13 cellular contexts compared by ENCODE assay signal in the genomic region with DNA sequence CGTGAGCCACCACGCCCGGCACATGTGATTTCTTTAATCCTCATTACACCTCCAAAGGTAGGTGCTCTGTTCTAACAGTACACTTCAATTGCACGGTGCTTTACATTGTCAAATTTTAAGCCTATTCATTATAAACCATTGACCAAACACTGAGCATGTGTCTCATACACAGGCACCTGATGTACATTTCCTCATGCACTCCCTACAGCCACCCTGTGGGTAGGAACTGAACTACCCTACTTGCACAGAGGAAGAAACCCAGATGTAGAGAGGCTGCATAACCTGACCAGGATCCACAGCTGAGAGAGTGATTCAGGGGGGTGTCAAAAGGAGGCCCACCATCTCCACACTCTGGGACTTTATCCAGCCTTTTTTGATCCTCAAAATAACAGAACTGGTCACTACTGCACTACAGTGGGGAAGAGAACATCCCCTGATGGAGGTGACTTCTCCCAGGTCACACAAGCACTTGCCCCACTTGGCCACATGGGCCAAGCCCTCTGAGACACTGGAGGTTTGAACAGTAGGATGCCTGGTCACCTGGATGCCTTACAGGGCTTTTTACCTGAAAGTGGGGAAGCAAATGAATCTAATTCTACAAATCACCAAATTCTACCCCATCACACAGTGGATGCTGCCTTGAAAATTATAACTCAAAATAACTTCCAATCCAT. TPM values are rescaled to one million over a fixed set of nuclear protein-coding genes. Genes with fewer than 3 reads are reported as not detected.
DNase-seq lines count a peak whose midpoint lies in the region; ATAC-seq and TF ChIP-seq lines count a peak whose summit lies in the region.
"Had no signal": no experiment of that assay in that cellular context is flagged by ENCODE, and none has a peak within 500 bp of the region (broad histone marks: within the 10 kb centered on the region; RNA-seq: fewer than 3 reads in every experiment).

No MANE protein-coding gene starts in this region.

- POLR2A ChIA-PET in CD8-positive, alpha-beta memory T cell (lab: Charles Lee) = no interaction called here

- no peaks in the 10 kb centered on the region for H3K36me3 ChIP-seq in CD8-positive, alpha-beta memory T cell (ENCODE audit: insufficient read depth, low read length)

- peak overlapping the region in 1 of 7 donors; percentile 37 for H3K4me3 Mint-ChIP-seq in CD8-positive, alpha-beta memory T cell
- H3K4me3 Mint-ChIP-seq: activated CD4-positive, alpha-beta memory T cell treated with anti-CD3 and anti-CD28 coated beads, Interleukin-2, amount 10 ng/mL, durations not matched to agents 7 days and 5 days; immature natural killer cell; nephron progenitor cell had no signal

- no peak for ATAC-seq in GM21723 (IDR thresholded peaks at IDR 0.05; ENCODE audit: unreplicated experiment)

- no peak overlapping the region for H3K4me3 ChIP-seq in HFF-Myc (replicated peaks; ENCODE audit: low read depth, low read length)
- H3K4me3 ChIP-seq in CD8-positive, alpha-beta memory T cell (ENCODE audit: low read length) = no peak overlapping the region

- CTCF ChIA-PET in CD8-positive, alpha-beta memory T cell (lab: Charles Lee) = no interaction called here

- H3K27ac ChIP-seq in CD8-positive, alpha-beta memory T cell (ENCODE audit: low read depth, low read length) = no peak overlapping the region
- H3K27ac ChIP-seq: RWPE1 had no signal

- peaks cover 38 to 68% of the 10 kb centered on the region in 2 donors for H3K27me3 Mint-ChIP-seq in CD8-positive, alpha-beta memory T cell

- peaks cover 0 to 3% (median 0%) of the 10 kb centered on the region in 3 donors for H3K36me3 Mint-ChIP-seq in CD8-positive, alpha-beta memory T cell
- H3K36me3 Mint-ChIP-seq: immature natural killer cell had no signal

- peaks cover 16% of the 10 kb centered on the region for H3K27me3 ChIP-seq in CD8-positive, alpha-beta memory T cell (ENCODE audit: insufficient read depth, low read length, poor library complexity, severe bottlenecking)

- peak; percentile 1 for DNase-seq in NCI-H1092 treated with DMSO at 0.1 percent for 48 hours (lab: John Stamatoyannopoulos, UW)
- DNase-seq in NCI-H1092 (lab: John Stamatoyannopoulos, UW) = no peak
- no peak for DNase-seq in HFF-Myc (ENCODE audit: extremely low read depth, low read depth)
- peak; percentile 68 for DNase-seq in SK-MEL-5 (ENCODE audit: low read depth, low spot score)
- DNase-seq in kidney tubule cell (ENCODE audit: low spot score) = peak; percentile 22
- DNase-seq in NCI-H2029 treated with DMSO at 0.1 percent for 48 hours (lab: John Stamatoyannopoulos, UW) = no peak
- DNase-seq in CD8-positive, alpha-beta memory T cell = no peak
- DNase-seq: activated CD4-positive, alpha-beta memory T cell treated with anti-CD3 and anti-CD28 coated beads, Interleukin-2, amount 10 ng/mL, durations not matched to agents 7 days and 5 days; immature natural killer cell; nephron progenitor cell; stimulated activated CD4-positive, alpha-beta T cell treated with anti-CD3 and anti-CD28 coated beads, Interleukin-4, amount 100 ng/mL, for 24 hours had no signal

- no peaks in the 10 kb centered on the region for H3K9me3 ChIP-seq in CD8-positive, alpha-beta memory T cell (ENCODE audit: low read length)

- H3K4me1 ChIP-seq in CD8-positive, alpha-beta memory T cell (ENCODE audit: insufficient read depth, low read length) = no peaks in the 10 kb centered on the region

- no peaks in the 10 kb centered on the region for H3K9me3 Mint-ChIP-seq in CD8-positive, alpha-beta memory T cell
- H3K9me3 Mint-ChIP-seq: activated CD4-positive, alpha-beta memory T cell treated with anti-CD3 and anti-CD28 coated beads, Interleukin-2, amount 10 ng/mL, durations not matched to agents 7 days and 5 days; nephron progenitor cell had no signal

- peak; percentile 12 for TF ChIP-seq CTCF in HFF-Myc (IDR thresholded peaks at IDR 0.05; ENCODE audit: low read depth, low read length, missing control alignments)

- H3K27ac Mint-ChIP-seq in CD8-positive, alpha-beta memory T cell = no peak overlapping the region
- H3K27ac Mint-ChIP-seq: activated CD4-positive, alpha-beta memory T cell treated with anti-CD3 and anti-CD28 coated beads, Interleukin-2, amount 10 ng/mL, durations not matched to agents 7 days and 5 days; immature natural killer cell; nephron progenitor cell had no signal

- in situ Hi-C loops in SK-MEL-5 (cut with HindIII; ENCODE audit: low pct_unique_long_range_greater_than_20kb, low sequenced_read_pairs) = no loop called here

- H3K4me1 Mint-ChIP-seq in CD8-positive, alpha-beta memory T cell = no peaks in the 10 kb centered on the region
- H3K4me1 Mint-ChIP-seq: activated CD4-positive, alpha-beta memory T cell treated with anti-CD3 and anti-CD28 coated beads, Interleukin-2, amount 10 ng/mL, durations not matched to agents 7 days and 5 days had no signal

RNA-seq across cellular contexts. Expression of a gene that starts 6.9 kb away (rescaled TPM):
- not detected in 2 replicates for total RNA-seq in SK-MEL-5 (2014; rRNA removed; shearing (Covaris generic))
- polyA plus RNA-seq in SK-MEL-5 (2015; cell fraction: cytosol; rRNA removed) = 0.15 TPM in 1 of 2 replicates, not detected in the other
- 0.27 TPM in 1 of 2 replicates, not detected in the other for polyA plus RNA-seq in SK-MEL-5 (2015; cell fraction: nucleus; rRNA removed)
- total RNA-seq in CD8-positive, alpha-beta memory T cell = not detected
- polyA plus RNA-seq in CD8-positive, alpha-beta memory T cell = not detected
- total RNA-seq: activated CD4-positive, alpha-beta memory T cell treated with anti-CD3 and anti-CD28 coated beads, Interleukin-2, amount 10 ng/mL, durations not matched to agents 7 days and 5 days had no signal
- polyA plus RNA-seq: immature natural killer cell had no signal

RNA-seq across cellular contexts. Expression of a gene that starts 55.2 kb away (rescaled TPM):
- total RNA-seq in SK-MEL-5 (2014; rRNA removed; shearing (Covaris generic)) = 18.9 and 23.0 TPM in 2 replicates
- polyA plus RNA-seq in SK-MEL-5 (2015; cell fraction: cytosol; rRNA removed) = 21.4 and 23.5 TPM in 2 replicates
- 18.5 and 28.4 TPM in 2 replicates for polyA plus RNA-seq in SK-MEL-5 (2015; cell fraction: nucleus; rRNA removed)
- 10 to 100 TPM; 18.2 to 21.6 TPM for total RNA-seq in CD8-positive, alpha-beta memory T cell
- polyA plus RNA-seq in CD8-positive, alpha-beta memory T cell = 0.70 TPM

Comparison
In these comparisons a context has a peak if more than half of its experiments do, and no peak if none do; other contexts are left out.
1. DNase-seq: peak in NCI-H1092 treated with DMSO at 0.1 percent for 48 hours (single experiment), SK-MEL-5 (single experiment) and kidney tubule cell (single experiment); none in NCI-H1092 (single experiment), HFF-Myc (single experiment), NCI-H2029 treated with DMSO at 0.1 percent for 48 hours (single experiment) and CD8-positive, alpha-beta memory T cell (0 of 5).